ENCODE assay signal across 11 cellular contexts in genomic region chr17:77459018-77459755, GRCh38.
DNase-seq lines count a peak whose midpoint lies in the region; ATAC-seq, FAIRE-seq and TF ChIP-seq lines count a peak whose summit lies in the region.
"Had no signal": no experiment of that assay in that cellular context is flagged by ENCODE, and none has a peak within 500 bp of the region (broad histone marks: within the 10 kb centered on the region; RNA-seq: fewer than 3 reads in every experiment).

No MANE protein-coding gene starts in this region.

- H3K9me3 ChIP-seq in breast epithelium (no peaks in the 10 kb centered on the region), mammary epithelial cell (replicated peaks; ENCODE audit: insufficient read depth, low read length) (no peaks in the 10 kb centered on the region)

- H3K4me2 ChIP-seq in mammary epithelial cell (ENCODE audit: insufficient read depth, low read depth, low read length), result no peak overlapping the region

- BruUV-seq in mammary epithelial cell (replicated peaks; lab: Mats Ljungman, UMichigan), result no TSS peak

- no peak overlapping the region for H3K9ac ChIP-seq in mammary epithelial cell (ENCODE audit: insufficient read depth, low read length)

- H3K4me1 Mint-ChIP-seq in activated T-helper 17 cell treated with anti-CD3 and anti-CD28 coated beads, Interleukin-2, amount 50 U/mL, for 72 hours, result peaks cover 41% of the 10 kb centered on the region
- H3K4me1 Mint-ChIP-seq in naive thymus-derived CD8-positive, alpha-beta T cell, result peaks cover 41 to 87% (median 75%) of the 10 kb centered on the region in 4 donors

- DNase-seq in breast epithelium (ENCODE audit: low spot score in 2 of 2) (no peak), mammary epithelial cell (no peak), urothelium cell line (ENCODE audit: low spot score) (no peak), HuH-7.5 (ENCODE audit: low spot score) (no peak), frontal cortex (ENCODE audit: low spot score in 2 of 2) (no peak), NCI-H1417 treated with DMSO at 0.1 percent for 48 hours (lab: John Stamatoyannopoulos, UW) (no peak)
- peak in 2 of 10 donors; percentile 12 to 38 for DNase-seq in naive thymus-derived CD8-positive, alpha-beta T cell
- DNase-seq: dorsolateral prefrontal cortex, NCI-H1048, posterior cingulate gyrus had no signal

- peak overlapping the region; percentile 61 to 95 for H3K27ac ChIP-seq in breast epithelium
- H3K27ac ChIP-seq in mammary epithelial cell (ENCODE audit: insufficient read depth, low read depth, low read length), result no peak overlapping the region

- peaks cover 9% of the 10 kb centered on the region for H4K20me1 ChIP-seq in mammary epithelial cell (ENCODE audit: insufficient read depth, low read length)

- FAIRE-seq in urothelium cell line (lab: Jason Lieb, UNC) (peak; percentile 27), frontal cortex (lab: Jason Lieb, UNC) (no peak)

- TF ChIP-seq POLR2A in breast epithelium (IDR thresholded peaks at IDR 0.05), result no peak

- H3K4me3 Mint-ChIP-seq in activated T-helper 17 cell treated with anti-CD3 and anti-CD28 coated beads, Interleukin-2, amount 50 U/mL, for 72 hours, result peak overlapping the region; percentile 94
- H3K4me3 Mint-ChIP-seq in naive thymus-derived CD8-positive, alpha-beta T cell, result peak overlapping the region; percentile 91 to 98 (median 96)

- no peaks in the 10 kb centered on the region for H3K27me3 Mint-ChIP-seq in activated T-helper 17 cell treated with anti-CD3 and anti-CD28 coated beads, Interleukin-2, amount 50 U/mL, for 72 hours
- no peaks in the 10 kb centered on the region for H3K27me3 Mint-ChIP-seq in naive thymus-derived CD8-positive, alpha-beta T cell

- CTCF ChIA-PET in mammary epithelial cell (lab: Charles Lee; ENCODE audit: low non-redundant PET), result no interaction called here

- POLR2A ChIA-PET in naive thymus-derived CD8-positive, alpha-beta T cell (lab: Charles Lee), result interaction anchor here (0.6 to 74.5 kb wide), 13 partner anchors 7 to 240 kb away, joined by 3 to 5369 read pairs (median 9); no protein-coding TSS in a partner anchor

- 96% methylated on average over 13 of the region's 19 CpGs for WGBS in mammary epithelial cell (ENCODE audit: low coverage, missing lambda C conversion rate)

- ATAC-seq in activated T-helper 17 cell treated with anti-CD3 and anti-CD28 coated beads, Interleukin-2, amount 50 U/mL, for 72 hours (replicated peaks), result peak; percentile 10
- ATAC-seq in naive thymus-derived CD8-positive, alpha-beta T cell, result peak in 1 of 2 donors; percentile 8

- H3K36me3 ChIP-seq in breast epithelium (no peaks in the 10 kb centered on the region), mammary epithelial cell (ENCODE audit: insufficient read depth, low read length) (peaks cover 3% of the 10 kb centered on the region)

- H3K27ac Mint-ChIP-seq in activated T-helper 17 cell treated with anti-CD3 and anti-CD28 coated beads, Interleukin-2, amount 50 U/mL, for 72 hours, result peak overlapping the region; percentile 97
- H3K27ac Mint-ChIP-seq in naive thymus-derived CD8-positive, alpha-beta T cell, result peak overlapping the region; percentile 92 to 99 (median 98)

- H3K27me3 ChIP-seq in breast epithelium (no peaks in the 10 kb centered on the region), mammary epithelial cell (ENCODE audit: insufficient read depth, low read length) (no peaks in the 10 kb centered on the region)
- H3K27me3 ChIP-seq: dorsolateral prefrontal cortex had no signal

- H3K4me3 ChIP-seq in breast epithelium (no peak overlapping the region), mammary epithelial cell (replicated peaks in 1 of 3; ENCODE audit: insufficient read depth in 1 of 3, low read depth in 2 of 3, low read length in 3 of 3) (no peak overlapping the region)
- H3K4me3 ChIP-seq: dorsolateral prefrontal cortex had no signal

- H3K79me2 ChIP-seq in mammary epithelial cell (ENCODE audit: insufficient read depth, low read length), result peaks cover 98% of the 10 kb centered on the region

- no peak overlapping the region for H2AFZ ChIP-seq in mammary epithelial cell (ENCODE audit: low read depth, low read length)

- peaks cover 98% of the 10 kb centered on the region for H3K36me3 Mint-ChIP-seq in activated T-helper 17 cell treated with anti-CD3 and anti-CD28 coated beads, Interleukin-2, amount 50 U/mL, for 72 hours (ENCODE audit: low read depth)
- H3K36me3 Mint-ChIP-seq in naive thymus-derived CD8-positive, alpha-beta T cell, result peaks cover 12 to 19% (median 17%) of the 10 kb centered on the region in 3 donors

- peaks cover 15 to 32% of the 10 kb centered on the region in 2 donors for H3K4me1 ChIP-seq in breast epithelium
- H3K4me1 ChIP-seq in mammary epithelial cell (ENCODE audit: insufficient read depth, low read length), result peaks cover 21% of the 10 kb centered on the region

- dilution Hi-C loops in mammary epithelial cell (cut with HindIII; ENCODE audit: low sequenced_read_pairs), result loop anchor here (5.0 to 10.0 kb wide), 2 partner anchors 73 to 134 kb away; no protein-coding TSS in a partner anchor

- in situ Hi-C loops in mammary epithelial cell (cut with MboI; ENCODE audit: low sequenced_read_pairs in 2 of 2), result no loop called here

- H3K9me3 Mint-ChIP-seq in activated T-helper 17 cell treated with anti-CD3 and anti-CD28 coated beads, Interleukin-2, amount 50 U/mL, for 72 hours, result no peaks in the 10 kb centered on the region
- no peaks in the 10 kb centered on the region for H3K9me3 Mint-ChIP-seq in naive thymus-derived CD8-positive, alpha-beta T cell

- intact Hi-C loops in breast epithelium (cut with DNase I; ENCODE audit: low total_unique reads) (no loop called here), mammary epithelial cell (cut with micrococcal nuclease) (no loop called here)

- no peak for TF ChIP-seq CTCF in breast epithelium (IDR thresholded peaks at IDR 0.05)
- no peak for TF ChIP-seq CTCF in mammary epithelial cell (conservative IDR thresholded peaks at IDR 0.05 in 1 of 2, IDR thresholded peaks at IDR 0.05 in 1 of 2; ENCODE audit: extremely low read depth in 1 of 2, insufficient read depth in 1 of 2, low read depth in 1 of 2, low read length in 2 of 2)
